ENCODE assay signal across 31 cellular contexts in the genomic region with DNA sequence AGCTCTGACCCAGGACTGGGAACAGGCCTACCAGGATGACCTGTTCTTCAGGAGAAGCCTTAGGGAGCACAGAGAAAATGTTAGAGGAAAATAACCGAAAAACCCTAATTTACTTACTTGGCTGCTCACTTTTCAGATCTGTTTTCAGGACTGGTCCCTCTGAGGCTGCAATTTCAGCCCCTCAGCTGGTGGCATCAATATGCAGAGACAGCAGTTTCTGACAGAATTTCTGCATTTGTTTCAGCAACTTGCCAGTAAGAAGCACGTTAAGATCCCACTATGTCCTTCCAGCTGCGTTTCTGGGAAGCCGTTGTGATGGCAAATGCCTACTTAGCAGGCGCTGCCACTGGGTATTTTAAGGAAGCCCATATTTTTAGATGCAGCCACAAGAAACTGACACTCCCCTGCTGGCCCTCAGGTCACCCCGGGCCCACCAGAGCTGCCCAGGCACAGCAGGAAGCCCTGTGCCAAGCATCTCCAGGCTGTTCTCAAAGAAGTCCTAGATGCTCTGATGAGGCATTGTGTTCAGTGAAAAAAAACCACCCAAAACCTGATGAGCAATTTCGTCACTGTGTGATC. TPM values are rescaled to one million over a fixed set of nuclear protein-coding genes. Genes with fewer than 3 reads are reported as not detected.
DNase-seq lines count a peak whose midpoint lies in the region; ATAC-seq and TF ChIP-seq lines count a peak whose summit lies in the region.
"Had no signal": no experiment of that assay in that cellular context is flagged by ENCODE, and none has a peak within 500 bp of the region (broad histone marks: within the 10 kb centered on the region; RNA-seq: fewer than 3 reads in every experiment).

No MANE protein-coding gene starts in this region.

- no peak overlapping the region for H3K9ac ChIP-seq in KMS-11

- no peak overlapping the region for H3K4me3 ChIP-seq in KMS-11 (IDR thresholded peaks at IDR 0.05; ENCODE audit: insufficient read depth, low read depth, low read length)
- H3K4me3 ChIP-seq in HAP-1: no peak overlapping the region
- H3K4me3 ChIP-seq: cardiac muscle cell, gastrocnemius medialis, hepatocyte, Peyer's patch, smooth muscle cell, upper lobe of right lung had no signal

- H3K4me1 ChIP-seq in KMS-11 (ENCODE audit: low read depth, poor library complexity, severe bottlenecking): peaks cover 46% of the 10 kb centered on the region
- H3K4me1 ChIP-seq in HAP-1: no peaks in the 10 kb centered on the region; the same call in 1 of the 2 replicates

- no peak overlapping the region for H3K4me3 Mint-ChIP-seq in activated T-cell treated with anti-CD3 and anti-CD28 coated beads, Interleukin-2, amount 50 U/mL, for 24 hours
- H3K4me3 Mint-ChIP-seq in dendritic cell treated with granulocyte-macrophage colony-stimulating factor and Interleukin-4, amounts not matched to agents 40 ng/mL and 50 ng/mL, for 4 days: no peak overlapping the region
- H3K4me3 Mint-ChIP-seq: activated naive CD8-positive, alpha-beta T cell; CD4-positive, alpha-beta T cell; HFFc6; naive thymus-derived CD4-positive, alpha-beta T cell had no signal

- H3K27ac Mint-ChIP-seq in activated T-cell treated with anti-CD3 and anti-CD28 coated beads, Interleukin-2, amount 50 U/mL, for 24 hours: peak overlapping the region; percentile 23
- H3K27ac Mint-ChIP-seq in dendritic cell treated with granulocyte-macrophage colony-stimulating factor and Interleukin-4, amounts not matched to agents 40 ng/mL and 50 ng/mL, for 4 days: peak overlapping the region; percentile 15
- H3K27ac Mint-ChIP-seq: activated naive CD8-positive, alpha-beta T cell; CD4-positive, alpha-beta T cell; HFFc6; naive thymus-derived CD4-positive, alpha-beta T cell had no signal

- H3K4me2 ChIP-seq in KMS-11: peak overlapping the region; percentile 9; the same call in 1 of the 2 replicates
- H3K4me2 ChIP-seq: hepatocyte, smooth muscle cell had no signal

- no peak overlapping the region for H2AFZ ChIP-seq in KMS-11 (ENCODE audit: low read depth)
- H2AFZ ChIP-seq: hepatocyte had no signal

- peaks cover 94% of the 10 kb centered on the region for H3K79me2 ChIP-seq in KMS-11 (ENCODE audit: insufficient read depth, low read depth)

- in situ Hi-C loops in HAP-1 (cut with MboI; ENCODE audit: low sequenced_read_pairs): no loop called here

- H4K20me1 ChIP-seq in KMS-11 (ENCODE audit: insufficient read depth): peaks cover 15% of the 10 kb centered on the region

- H3K36me3 Mint-ChIP-seq in activated T-cell treated with anti-CD3 and anti-CD28 coated beads, Interleukin-2, amount 50 U/mL, for 24 hours (ENCODE audit: low read depth): peaks cover 99% of the 10 kb centered on the region
- H3K36me3 Mint-ChIP-seq in dendritic cell treated with granulocyte-macrophage colony-stimulating factor and Interleukin-4, amounts not matched to agents 40 ng/mL and 50 ng/mL, for 4 days (ENCODE audit: low read depth): peaks cover 100% of the 10 kb centered on the region

- intact Hi-C loops in dendritic cell treated with granulocyte-macrophage colony-stimulating factor and Interleukin-4, amounts not matched to agents 40 ng/mL and 50 ng/mL, for 4 days (cut with micrococcal nuclease): no loop called here
- intact Hi-C loops in sciatic nerve (cut with DNase I): no loop called here

- peaks cover 49% of the 10 kb centered on the region for H3K4me1 Mint-ChIP-seq in activated T-cell treated with anti-CD3 and anti-CD28 coated beads, Interleukin-2, amount 50 U/mL, for 24 hours (ENCODE audit: low read depth)
- peaks cover 42% of the 10 kb centered on the region for H3K4me1 Mint-ChIP-seq in dendritic cell treated with granulocyte-macrophage colony-stimulating factor and Interleukin-4, amounts not matched to agents 40 ng/mL and 50 ng/mL, for 4 days (ENCODE audit: low read depth)

- H3K27me3 Mint-ChIP-seq in activated T-cell treated with anti-CD3 and anti-CD28 coated beads, Interleukin-2, amount 50 U/mL, for 24 hours: no peaks in the 10 kb centered on the region
- H3K27me3 Mint-ChIP-seq in dendritic cell treated with granulocyte-macrophage colony-stimulating factor and Interleukin-4, amounts not matched to agents 40 ng/mL and 50 ng/mL, for 4 days: no peaks in the 10 kb centered on the region
- H3K27me3 Mint-ChIP-seq: activated naive CD8-positive, alpha-beta T cell; CD4-positive, alpha-beta T cell; naive thymus-derived CD4-positive, alpha-beta T cell had no signal

- ATAC-seq in sciatic nerve: peak; percentile 15
- ATAC-seq: activated CD4-positive, CD25-positive, alpha-beta regulatory T cell treated with anti-CD3 and anti-CD28 coated beads, Interleukin-2, amount 50 U/mL, for 24 hours; naive thymus-derived CD4-positive, alpha-beta T cell; upper lobe of right lung had no signal

- H3K27me3 ChIP-seq in KMS-11 (ENCODE audit: insufficient read depth, low read depth) (no peaks in the 10 kb centered on the region), HAP-1 (ENCODE audit: low read depth) (no peaks in the 10 kb centered on the region)
- H3K27me3 ChIP-seq: cardiac muscle cell, gastrocnemius medialis, hepatocyte, Peyer's patch, upper lobe of right lung had no signal

- H3K27ac ChIP-seq in KMS-11: no peak overlapping the region
- H3K27ac ChIP-seq: 22Rv1, cardiac muscle cell, hepatocyte, HL-60, Peyer's patch, upper lobe of right lung had no signal

- no peak for TF ChIP-seq CTCF in KMS-11 (conservative IDR thresholded peaks at IDR 0.05; ENCODE audit: low read depth, low read length)

- H3K36me3 ChIP-seq in KMS-11 (ENCODE audit: insufficient read depth): peaks cover 29% of the 10 kb centered on the region
- peaks cover 97% of the 10 kb centered on the region for H3K36me3 ChIP-seq in HAP-1 (replicated peaks)

- H3K9me3 Mint-ChIP-seq in activated T-cell treated with anti-CD3 and anti-CD28 coated beads, Interleukin-2, amount 50 U/mL, for 24 hours: no peaks in the 10 kb centered on the region
- H3K9me3 Mint-ChIP-seq in dendritic cell treated with granulocyte-macrophage colony-stimulating factor and Interleukin-4, amounts not matched to agents 40 ng/mL and 50 ng/mL, for 4 days: no peaks in the 10 kb centered on the region
- H3K9me3 Mint-ChIP-seq: CD4-positive, alpha-beta T cell; HFFc6; naive thymus-derived CD4-positive, alpha-beta T cell had no signal

- H3K9me3 ChIP-seq in HAP-1: no peaks in the 10 kb centered on the region
- H3K9me3 ChIP-seq: gastrocnemius medialis, Peyer's patch, upper lobe of right lung had no signal

- DNase-seq in activated T-cell treated with anti-CD3 and anti-CD28 coated beads, Interleukin-2, amount 50 U/mL, for 24 hours: no peak
- no peak for DNase-seq in activated T-cell treated with anti-CD3 and anti-CD28 coated beads, Interleukin-2, amount 50 U/mL, for 1 hour
- DNase-seq in sciatic nerve (ENCODE audit: low spot score) (no peak), H4 (ENCODE audit: low spot score) (no peak), HAP-1 (ENCODE audit: low spot score in 2 of 2) (no peak)
- DNase-seq in stimulated activated CD4-positive, alpha-beta T cell treated with anti-CD3 and anti-CD28 coated beads, Interleukin-2, amount 100 ng/mL, for 48 hours: no peak
- DNase-seq: activated CD4-positive, alpha-beta T cell treated with anti-CD3 and anti-CD28 coated beads, Interleukin-2, amount 50 U/mL, for 48 hours; aorta; CD4-positive, alpha-beta T cell; gastrocnemius medialis; HFFc6; mesendoderm; naive thymus-derived CD4-positive, alpha-beta T cell; NCI-H1092; NCI-H1694 treated with DMSO at 0.1 percent for 48 hours; NCI-H524 treated with DMSO at 0.1 percent for 48 hours; Peyer's patch; stimulated activated CD4-positive, alpha-beta T cell treated with anti-CD3 and anti-CD28 coated beads, Interleukin-1b, Interleukin-23, amount 100 ng/mL, for 48 hours; upper lobe of right lung had no signal

RNA-seq across cellular contexts. Expression of a gene that starts 7.5 kb away (rescaled TPM):
- 32.1 TPM for total RNA-seq in sciatic nerve
- total RNA-seq in H4 (2014; rRNA removed; shearing (Covaris generic)): 16.2 and 16.7 TPM in 2 replicates

RNA-seq across cellular contexts. Expression of a gene that starts 27.3 kb away (rescaled TPM):
- 26.0 TPM for total RNA-seq in sciatic nerve
- 0.14 TPM in 1 of 2 replicates, not detected in the other for total RNA-seq in H4 (2014; rRNA removed; shearing (Covaris generic))
- total RNA-seq: aorta; CD4-positive, alpha-beta T cell; gastrocnemius medialis; HFFc6; LHCN-M2; naive thymus-derived CD4-positive, alpha-beta T cell; Peyer's patch; T-helper 1 cell treated with Interleukin-12 subunit alpha and Interleukin-12 subunit beta and Interleukin-4 antibody, amounts not matched to agents 30 ng/mL and 1 ng/mL, for 36 hours had no signal

RNA-seq across cellular contexts. Expression of a gene that starts 45.8 kb away (rescaled TPM):
- 3.0 TPM for total RNA-seq in sciatic nerve
- 0.78 TPM in 1 of 2 replicates, not detected in the other for total RNA-seq in H4 (2014; rRNA removed; shearing (Covaris generic))
- total RNA-seq: aorta; cardiac muscle cell; CD4-positive, alpha-beta T cell; gastrocnemius medialis; HFFc6; LHCN-M2; naive thymus-derived CD4-positive, alpha-beta T cell; Peyer's patch; SK-MEL-5; T-helper 1 cell treated with Interleukin-12 subunit alpha and Interleukin-12 subunit beta and Interleukin-4 antibody, amounts not matched to agents 30 ng/mL and 1 ng/mL, for 36 hours; upper lobe of right lung had no signal

Comparison
In these comparisons a context has a peak if more than half of its experiments do, and no peak if none do; other contexts are left out.
1. RNA of a gene that starts 27.3 kb away (total RNA-seq): 26.0 TPM in sciatic nerve (single experiment); 0.14 TPM in H4; every median in the first group is over 10 times any median in the second.